Comparison of ENCODE assay signal across 8 cellular contexts in the genomic region with DNA sequence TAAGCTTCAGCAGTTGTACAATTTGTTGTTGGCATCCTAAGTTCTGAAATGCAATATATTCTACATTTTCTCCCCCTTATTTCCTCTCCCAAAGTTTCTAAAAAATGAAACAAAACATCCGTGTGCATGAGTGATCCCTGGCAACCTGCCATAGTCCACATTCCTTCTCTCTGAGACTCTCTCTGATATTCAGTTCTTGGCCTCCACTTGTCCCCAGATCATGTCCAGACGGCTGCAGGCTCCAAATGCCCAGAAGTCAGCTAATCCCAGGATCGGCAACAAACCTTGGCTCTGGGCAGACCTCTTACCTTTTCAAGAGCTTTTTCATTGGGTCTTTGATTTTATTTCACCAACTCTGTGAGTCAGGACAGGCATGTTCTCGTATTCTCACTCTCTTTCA.
A peak's percentile ranks its signal among the peaks of the same experiment; 100 is the strongest.
DNase-seq lines count a peak whose midpoint lies in the region; ATAC-seq, FAIRE-seq and TF ChIP-seq lines count a peak whose summit lies in the region.

No MANE protein-coding gene starts in this region.

- H3K9me3 ChIP-seq in K562 (replicated peaks; ENCODE audit: control insufficient read depth, insufficient read depth, low read depth, low read length) (no peaks in the 10 kb centered on the region), hepatocyte (ENCODE audit: low read depth) (no peaks in the 10 kb centered on the region), spleen (no peaks in the 10 kb centered on the region)

- no peak overlapping the region for H2AFZ ChIP-seq in K562 (ENCODE audit: low read depth, low read length)
- no peak overlapping the region for H2AFZ ChIP-seq in hepatocyte

- TF ChIP-seq RAD21 in K562 (CRISPR knock-in tag; conservative IDR thresholded peaks at IDR 0.05 in 1 of 2, IDR thresholded peaks at IDR 0.05 in 1 of 2), result no peak

- intact Hi-C loops in K562 (cut with micrococcal nuclease) (no loop called here), spleen (cut with DNase I; ENCODE audit: low total_unique reads) (loop anchor here (10.0 kb wide), 1 partner anchor 101 kb away; no protein-coding TSS in a partner anchor)

- TF ChIP-seq CTCF in HFF-Myc (IDR thresholded peaks at IDR 0.05; ENCODE audit: low read depth, low read length, missing control alignments) (no peak), K562 (IDR thresholded peaks at IDR 0.05 in 2 of 3, conservative IDR thresholded peaks at IDR 0.05 in 1 of 3; ENCODE audit: insufficient read depth in 2 of 3, low read depth in 1 of 3, low read length in 3 of 3) (no peak), hepatocyte (IDR thresholded peaks at IDR 0.05; ENCODE audit: poor library complexity) (no peak), spleen (IDR thresholded peaks at IDR 0.05 in 8 of 11, conservative IDR thresholded peaks at IDR 0.05 in 3 of 11) (no peak)

- H4K20me1 ChIP-seq in K562 (replicated peaks; ENCODE audit: control insufficient read depth, insufficient read depth, low read length) (0 out of 2 replicates have a peak, but pooled peaks cover 4% of the 10 kb centered on the region), hepatocyte (ENCODE audit: insufficient read depth, poor library complexity, severe bottlenecking) (no peaks in the 10 kb centered on the region)

- no peaks in the 10 kb centered on the region for H3K79me2 ChIP-seq in K562 (ENCODE audit: control insufficient read depth, insufficient read depth, low read length)
- H3K79me2 ChIP-seq in hepatocyte, result no peaks in the 10 kb centered on the region

- H3K27ac ChIP-seq in K562 (ENCODE audit: extremely low read depth, low read depth, low read length), result no peak overlapping the region
- peak overlapping the region; percentile 41 for H3K27ac ChIP-seq in hepatocyte
- H3K27ac ChIP-seq in spleen, result peak overlapping the region; percentile 38 to 88 (median 83)

- CTCF ChIA-PET in K562 (lab: Yijun Ruan, JAX; ENCODE audit: low intra/inter-chr PET ratio), result no interaction called here

- H3K9ac ChIP-seq in K562 (ENCODE audit: insufficient read depth in 1 of 2, low read depth in 2 of 2, low read length in 2 of 2), result no peak overlapping the region

- in situ Hi-C loops in K562 (cut with MboI), result no loop called here

- ATAC-seq in K562 (no peak), HG03432 (IDR thresholded peaks at IDR 0.05; ENCODE audit: unreplicated experiment) (no peak)

- H3K4me3 ChIP-seq in HFF-Myc (replicated peaks; ENCODE audit: low read depth, low read length), result no peak overlapping the region
- H3K4me3 ChIP-seq in K562, result no peak overlapping the region
- no peak overlapping the region for H3K4me3 ChIP-seq in hepatocyte
- H3K4me3 ChIP-seq in spleen, result no peak overlapping the region

- FAIRE-seq in K562 (lab: Jason Lieb, UNC), result no peak

- H3K27me3 ChIP-seq in K562 (ENCODE audit: control insufficient read depth in 2 of 2, insufficient read depth in 2 of 2, low read length in 2 of 2) (peaks cover 56 to 73% of the 10 kb centered on the region in 2 experiments), hepatocyte (no peaks in the 10 kb centered on the region), spleen (replicated peaks in 1 of 7) (peaks cover 0 to 35% (median 0%) of the 10 kb centered on the region in 7 donors)

- peaks cover 6% of the 10 kb centered on the region for H3K9me1 ChIP-seq in K562 (ENCODE audit: control insufficient read depth, insufficient read depth, low read length)

- TF ChIP-seq POLR2A in K562 (conservative IDR thresholded peaks at IDR 0.05), result no peak
- TF ChIP-seq POLR2A in spleen (IDR thresholded peaks at IDR 0.05), result no peak

- WGBS in K562 (ENCODE audit: insufficient coverage, low coverage, missing lambda C conversion rate), result 3% methylated on average over 4 of the region's 4 CpGs
- WGBS in hepatocyte (ENCODE audit: low lambda C conversion rate, missing lambda C conversion rate), result 48% methylated on average over 4 of the region's 4 CpGs
- 43 to 56% (median 51%) methylated on average over 4 of the region's 4 CpGs for WGBS in spleen, 5 donors

- H3K36me3 ChIP-seq in K562 (ENCODE audit: control insufficient read depth, insufficient read depth, low read length), result no peaks in the 10 kb centered on the region
- no peaks in the 10 kb centered on the region for H3K36me3 ChIP-seq in hepatocyte (replicated peaks; ENCODE audit: insufficient read depth, low read depth)
- no peaks in the 10 kb centered on the region for H3K36me3 ChIP-seq in spleen

- H3K4me2 ChIP-seq in K562 (ENCODE audit: insufficient read depth, low read length), result no peak overlapping the region
- H3K4me2 ChIP-seq in hepatocyte, result no peak overlapping the region

- DNase-seq in HFF-Myc (ENCODE audit: extremely low read depth, low read depth), result peak; percentile 77
- DNase-seq in K562 (ENCODE audit: extremely low read depth in 1 of 4, low spot score in 3 of 4), result no peak
- peak; percentile 71 for DNase-seq in hepatocyte (ENCODE audit: low spot score)
- no peak for DNase-seq in spleen
- no peak for DNase-seq in NCI-H2081 treated with DMSO at 0.1 percent for 48 hours (lab: John Stamatoyannopoulos, UW)
- no peak for DNase-seq in pons (ENCODE audit: low spot score)
- no peak for DNase-seq in ecto neural progenitor cell (ENCODE audit: low spot score)

- H3K9me2 ChIP-seq in hepatocyte (replicated peaks; ENCODE audit: insufficient read depth), result no peaks in the 10 kb centered on the region

- H3K4me1 ChIP-seq in K562 (replicated peaks in 1 of 2; ENCODE audit: control insufficient read depth in 2 of 2, insufficient read depth in 2 of 2, low read length in 2 of 2), result no peaks in the 10 kb centered on the region; a peak in 1 of 5 replicates
- H3K4me1 ChIP-seq in hepatocyte (ENCODE audit: insufficient read depth), result peaks cover 45% of the 10 kb centered on the region
- H3K4me1 ChIP-seq in spleen, result peaks cover 7 to 93% (median 56%) of the 10 kb centered on the region in 6 donors

- POLR2A ChIA-PET in K562 (lab: Yijun Ruan, JAX), result no interaction called here

- no peak for TF ChIP-seq EP300 in K562 (IDR thresholded peaks at IDR 0.05; ENCODE audit: low read length)

- no TSS peak for BruUV-seq in K562 (replicated peaks; lab: Mats Ljungman, UMichigan)

TF ChIP-seq in K562, 482 proteins besides CTCF, POLR2A, EP300 and RAD21:
- TF ChIP-seq TRIM28 (IDR thresholded peaks at IDR 0.05) (no peak), NFIC (IDR thresholded peaks at IDR 0.05) (peak; percentile 31; the same call in 1 of the 2 replicates)

Comparison
In these comparisons a context has a peak if more than half of its experiments do, and no peak if none do; other contexts are left out.
1. DNase-seq: peak in HFF-Myc (single experiment) and hepatocyte (single experiment); none in K562 (0 of 4), spleen (single experiment), NCI-H2081 treated with DMSO at 0.1 percent for 48 hours (single experiment), pons (single experiment) and ecto neural progenitor cell (single experiment).